In the genomic region with DNA sequence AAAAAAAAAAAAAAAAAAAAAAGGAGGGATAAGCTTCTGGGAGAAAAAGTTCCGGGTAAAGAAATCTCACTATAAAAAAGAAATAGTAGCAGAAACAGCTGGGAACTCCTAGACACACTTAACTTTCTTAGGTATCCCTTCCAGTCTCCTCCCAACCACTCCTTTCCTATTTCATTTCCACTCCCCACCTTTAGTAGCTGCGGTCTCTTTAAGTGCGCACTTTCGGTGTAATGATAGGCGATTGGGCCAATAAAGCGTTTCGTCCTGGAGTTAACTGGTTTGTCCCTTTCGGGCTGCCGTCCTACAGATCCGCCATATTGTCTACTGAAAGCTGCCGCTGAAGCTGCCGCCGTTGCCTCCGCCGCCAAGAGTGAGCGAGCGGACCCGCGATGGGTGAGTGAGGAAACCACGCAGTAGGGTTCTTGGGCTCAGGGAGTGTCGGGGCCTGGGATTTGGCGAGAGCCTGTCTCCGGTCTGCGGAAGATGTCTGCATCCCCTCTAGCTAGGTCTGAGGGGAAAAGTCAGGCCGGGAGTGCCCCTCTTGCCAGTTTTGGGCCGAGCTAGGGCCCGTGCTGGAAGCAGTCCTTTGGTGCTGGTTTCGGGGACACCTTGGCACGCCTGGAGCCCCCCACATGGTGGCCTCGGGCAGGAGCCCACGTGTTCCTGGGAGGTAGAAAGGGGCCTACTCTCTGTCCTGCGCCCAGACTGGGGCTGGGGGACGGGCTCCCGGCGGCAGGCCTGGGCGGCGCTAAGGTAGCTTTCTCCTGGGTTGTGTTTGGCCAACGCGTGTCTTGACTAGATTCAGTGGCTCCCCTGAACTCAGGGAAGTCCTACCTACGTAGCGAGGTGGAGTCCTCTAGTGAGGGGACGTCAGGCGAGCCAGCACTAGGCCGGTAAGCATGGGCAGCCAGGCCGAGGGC, we compare ENCODE assay signal across 8 cellular contexts. TPM values are rescaled to one million over a fixed set of nuclear protein-coding genes. Genes with fewer than 3 reads are reported as not detected.
A peak's percentile ranks its signal among the peaks of the same experiment; 100 is the strongest.
DNase-seq lines count a peak whose midpoint lies in the region; ATAC-seq and TF ChIP-seq lines count a peak whose summit lies in the region.

Gene KPNA6, plus strand, starts transcription at position 315 of the 920 bp plus-strand sequence. Its CDS starts 75 bp downstream, at position 390.

- DNase-seq in AML-193 (lab: John Stamatoyannopoulos, UW) (peak; percentile 91 to 92), NCI-H748 treated with DMSO at 0.1 percent for 48 hours (lab: John Stamatoyannopoulos, UW) (peak; percentile 85), dedifferentiated amniotic fluid mesenchymal stem cell (ENCODE audit: extremely low spot score) (peak; percentile 96), left lobe of liver (ENCODE audit: low spot score) (peak; percentile 93)
- DNase-seq in activated CD4-positive, alpha-beta T cell treated with anti-CD3 and anti-CD28 coated beads, Interleukin-2, amount 50 U/mL, for 1 hour, result peak; percentile 87
- peak; percentile 87 to 89 for DNase-seq in stimulated activated CD4-positive, alpha-beta T cell treated with anti-CD3 and anti-CD28 coated beads, Interleukin-2, amount 100 ng/mL, for 24 hours

- ATAC-seq in HG03521 (IDR thresholded peaks at IDR 0.05; ENCODE audit: unreplicated experiment) (peak; percentile 61), left lobe of liver (peak; percentile 83)

- TF ChIP-seq POLR2A in GM19099 (IDR thresholded peaks at IDR 0.05; ENCODE audit: extremely low read depth, insufficient read length, low read depth), result peak; percentile 46

RNA-seq across cellular contexts. Expression of gene KPNA6, which starts in this region (rescaled TPM):
- 32.2 TPM for total RNA-seq in left lobe of liver

Comparison
In these comparisons a context has a peak if more than half of its experiments do, and no peak if none do; other contexts are left out.
1. Peak in every context shown above with its lines: DNase-seq and ATAC-seq.